9 cellular contexts compared by ENCODE assay signal in the genomic region with DNA sequence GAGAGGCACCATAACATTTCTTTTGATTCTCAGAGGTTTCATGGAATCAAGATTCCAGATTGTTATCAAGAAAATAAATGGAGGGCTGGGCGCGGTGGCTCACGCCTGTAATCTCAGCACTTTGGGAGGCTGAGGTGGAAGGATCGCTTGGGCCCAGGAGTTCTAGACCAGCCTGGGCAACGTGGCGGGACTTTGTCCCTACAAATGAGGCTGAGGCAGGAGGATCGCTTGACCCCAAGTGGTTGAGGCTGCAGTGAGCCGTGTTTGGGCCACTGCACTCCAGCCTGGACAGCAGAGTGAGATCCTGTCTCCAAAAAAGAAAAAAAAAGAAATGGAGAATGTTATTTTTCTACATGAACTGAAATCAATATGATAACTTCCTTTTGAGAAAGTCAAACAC. TPM values are rescaled to one million over a fixed set of nuclear protein-coding genes. Genes with fewer than 3 reads are reported as not detected.
DNase-seq lines count a peak whose midpoint lies in the region; ATAC-seq, FAIRE-seq and TF ChIP-seq lines count a peak whose summit lies in the region.
"Had no signal": no experiment of that assay in that cellular context is flagged by ENCODE, and none has a peak within 500 bp of the region (broad histone marks: within the 10 kb centered on the region; RNA-seq: fewer than 3 reads in every experiment).

No MANE protein-coding gene starts in this region.

- H3K4me1 Mint-ChIP-seq in T-helper 1 cell treated with Interleukin-12 subunit alpha and Interleukin-12 subunit beta and Interleukin-4 antibody, amounts not matched to agents 30 μg/mL and 1 μg/mL, for 36 hours (ENCODE audit: low read depth), result peaks cover 52% of the 10 kb centered on the region
- peaks cover 25% of the 10 kb centered on the region for H3K4me1 Mint-ChIP-seq in activated T-helper 17 cell treated with anti-CD3 and anti-CD28 coated beads, Interleukin-2, amount 50 U/mL, for 72 hours
- peaks cover 56% of the 10 kb centered on the region for H3K4me1 Mint-ChIP-seq in stimulated activated naive CD8-positive, alpha-beta T cell treated with anti-CD3 and anti-CD28 coated beads, Interleukin-15, amount 100 ng/mL, for 72 hours

- TF ChIP-seq POLR2A in H54 (IDR thresholded peaks at IDR 0.05; ENCODE audit: low read depth, low read length), result no peak

- peak overlapping the region; percentile 98; the same call in 1 of the 2 replicates for H3K9ac ChIP-seq in iPS-20b (ENCODE audit: low read depth, low read length)

- H3K4me1 ChIP-seq in iPS-20b (ENCODE audit: insufficient read depth, low read length), result 0 out of 2 replicates have a peak, but pooled peaks cover 3% of the 10 kb centered on the region

- FAIRE-seq in H54 (lab: Jason Lieb, UNC), result no peak
- FAIRE-seq: A204.1 had no signal

- H3K4me3 Mint-ChIP-seq in T-helper 1 cell treated with Interleukin-12 subunit alpha and Interleukin-12 subunit beta and Interleukin-4 antibody, amounts not matched to agents 30 μg/mL and 1 μg/mL, for 36 hours, result peak overlapping the region; percentile 96
- H3K4me3 Mint-ChIP-seq in activated T-helper 17 cell treated with anti-CD3 and anti-CD28 coated beads, Interleukin-2, amount 50 U/mL, for 72 hours, result peak overlapping the region; percentile 89
- peak overlapping the region; percentile 88 to 96 for H3K4me3 Mint-ChIP-seq in stimulated activated naive CD8-positive, alpha-beta T cell treated with anti-CD3 and anti-CD28 coated beads, Interleukin-15, amount 100 ng/mL, for 72 hours

- DNase-seq in T-helper 1 cell (no peak), H54 (ENCODE audit: insufficient read length, low spot score) (no peak)
- no peak for DNase-seq in stimulated activated naive CD8-positive, alpha-beta T cell treated with anti-CD3 and anti-CD28 coated beads, Interleukin-15, amount 100 ng/mL, for 72 hours

- no peak for ATAC-seq in activated T-helper 17 cell treated with anti-CD3 and anti-CD28 coated beads, Interleukin-2, amount 50 U/mL, for 72 hours (replicated peaks)
- no peak for ATAC-seq in stimulated activated naive CD8-positive, alpha-beta T cell treated with anti-CD3 and anti-CD28 coated beads, Interleukin-15, amount 100 ng/mL, for 72 hours
- ATAC-seq in HG03045 (IDR thresholded peaks at IDR 0.05; ENCODE audit: unreplicated experiment) (no peak), HG03457 (IDR thresholded peaks at IDR 0.05; ENCODE audit: unreplicated experiment) (no peak)

- H3K4me3 ChIP-seq in iPS-20b (ENCODE audit: low read length), result peak overlapping the region; percentile 95

- H3K27ac ChIP-seq in iPS-20b (ENCODE audit: low read length), result no peak overlapping the region

- H3K27me3 ChIP-seq in iPS-20b (ENCODE audit: insufficient read depth, low read length), result no peaks in the 10 kb centered on the region

- H3K27ac Mint-ChIP-seq in T-helper 1 cell treated with Interleukin-12 subunit alpha and Interleukin-12 subunit beta and Interleukin-4 antibody, amounts not matched to agents 30 μg/mL and 1 μg/mL, for 36 hours, result no peak overlapping the region
- H3K27ac Mint-ChIP-seq in activated T-helper 17 cell treated with anti-CD3 and anti-CD28 coated beads, Interleukin-2, amount 50 U/mL, for 72 hours, result peak overlapping the region; percentile 97
- peak overlapping the region in 1 of 2 donors; percentile 91 for H3K27ac Mint-ChIP-seq in stimulated activated naive CD8-positive, alpha-beta T cell treated with anti-CD3 and anti-CD28 coated beads, Interleukin-15, amount 100 ng/mL, for 72 hours

- no peaks in the 10 kb centered on the region for H3K9me3 Mint-ChIP-seq in T-helper 1 cell treated with Interleukin-12 subunit alpha and Interleukin-12 subunit beta and Interleukin-4 antibody, amounts not matched to agents 30 μg/mL and 1 μg/mL, for 36 hours
- no peaks in the 10 kb centered on the region for H3K9me3 Mint-ChIP-seq in activated T-helper 17 cell treated with anti-CD3 and anti-CD28 coated beads, Interleukin-2, amount 50 U/mL, for 72 hours
- peaks cover 0 to 4% of the 10 kb centered on the region in 2 donors for H3K9me3 Mint-ChIP-seq in stimulated activated naive CD8-positive, alpha-beta T cell treated with anti-CD3 and anti-CD28 coated beads, Interleukin-15, amount 100 ng/mL, for 72 hours

- H3K36me3 Mint-ChIP-seq in T-helper 1 cell treated with Interleukin-12 subunit alpha and Interleukin-12 subunit beta and Interleukin-4 antibody, amounts not matched to agents 30 μg/mL and 1 μg/mL, for 36 hours (ENCODE audit: low read depth), result peaks cover 40% of the 10 kb centered on the region
- peaks cover 66% of the 10 kb centered on the region for H3K36me3 Mint-ChIP-seq in activated T-helper 17 cell treated with anti-CD3 and anti-CD28 coated beads, Interleukin-2, amount 50 U/mL, for 72 hours (ENCODE audit: low read depth)

- no peaks in the 10 kb centered on the region for H3K27me3 Mint-ChIP-seq in T-helper 1 cell treated with Interleukin-12 subunit alpha and Interleukin-12 subunit beta and Interleukin-4 antibody, amounts not matched to agents 30 μg/mL and 1 μg/mL, for 36 hours (ENCODE audit: low read depth)
- H3K27me3 Mint-ChIP-seq in activated T-helper 17 cell treated with anti-CD3 and anti-CD28 coated beads, Interleukin-2, amount 50 U/mL, for 72 hours, result no peaks in the 10 kb centered on the region
- no peaks in the 10 kb centered on the region for H3K27me3 Mint-ChIP-seq in stimulated activated naive CD8-positive, alpha-beta T cell treated with anti-CD3 and anti-CD28 coated beads, Interleukin-15, amount 100 ng/mL, for 72 hours

- H3K36me3 ChIP-seq in iPS-20b (ENCODE audit: insufficient read depth, low read depth, low read length), result peaks cover 19% of the 10 kb centered on the region

- H3K9me3 ChIP-seq in iPS-20b (ENCODE audit: insufficient read depth, low read depth, low read length), result no peaks in the 10 kb centered on the region

RNA-seq across cellular contexts. Expression of a gene that starts 1.3 kb away (rescaled TPM):
- 10 to 100 TPM; 43.9 to 61.1 TPM for total RNA-seq in activated T-helper 17 cell treated with anti-CD3 and anti-CD28 coated beads, Interleukin-2, amount 50 U/mL, for 72 hours

RNA-seq across cellular contexts. Expression of a gene that starts 1.7 kb away (rescaled TPM):
- total RNA-seq in activated T-helper 17 cell treated with anti-CD3 and anti-CD28 coated beads, Interleukin-2, amount 50 U/mL, for 72 hours, result 100 to 1,000 TPM; 198 to 374 TPM
